ENCODE assay signal across 12 cellular contexts in the genomic region with DNA sequence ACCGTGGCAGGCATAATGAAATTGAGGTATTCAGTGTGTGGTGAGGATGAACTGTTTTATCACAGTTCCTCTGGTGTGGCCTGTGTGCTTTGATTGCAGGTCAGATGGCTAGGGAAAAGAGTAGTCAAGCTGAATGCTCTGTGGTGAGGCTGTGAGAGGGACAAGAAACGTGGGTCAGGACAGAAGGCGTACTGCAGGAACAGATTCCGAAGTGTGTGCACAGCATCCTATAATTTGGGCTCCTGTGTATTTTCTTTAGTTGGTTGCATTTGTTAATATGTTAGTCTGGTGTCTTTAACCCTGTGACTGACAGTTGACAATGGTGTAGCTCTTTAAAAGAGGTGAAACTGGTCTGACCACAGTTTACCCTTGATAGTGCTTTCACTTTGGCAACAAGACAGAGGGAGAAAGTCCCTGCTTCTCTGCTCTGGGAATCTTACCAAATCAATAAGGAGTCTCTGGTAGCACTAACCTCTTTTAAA.
DNase-seq lines count a peak whose midpoint lies in the region; ATAC-seq lines count a peak whose summit lies in the region.
"Had no signal": no experiment of that assay in that cellular context is flagged by ENCODE, and none has a peak within 500 bp of the region (broad histone marks: within the 10 kb centered on the region; RNA-seq: fewer than 3 reads in every experiment).

No MANE protein-coding gene starts in this region.

- ATAC-seq in GM18508 (IDR thresholded peaks at IDR 0.05; ENCODE audit: insufficient read depth, unreplicated experiment) (peak; percentile 86), GM21381 (IDR thresholded peaks at IDR 0.05; ENCODE audit: unreplicated experiment) (peak; percentile 88), HG03097 (IDR thresholded peaks at IDR 0.05; ENCODE audit: low FRiP score, unreplicated experiment) (peak; percentile 82), esophagus mucosa (peak; percentile 59)
- no peak for ATAC-seq in stimulated activated naive CD8-positive, alpha-beta T cell treated with anti-CD3 and anti-CD28 coated beads, Interleukin-15, amount 100 ng/mL, for 72 hours
- ATAC-seq: SK-N-SH treated with all-trans-retinoic acid at 6 μM for 48 hours had no signal

- H3K4me3 Mint-ChIP-seq in stimulated activated naive CD8-positive, alpha-beta T cell treated with anti-CD3 and anti-CD28 coated beads, Interleukin-15, amount 100 ng/mL, for 72 hours = no peak overlapping the region

- no peak for DNase-seq in GOT3 (lab: John Stamatoyannopoulos, UW)
- no peak for DNase-seq in GF-D8 (lab: John Stamatoyannopoulos, UW)
- no peak for DNase-seq in SK-N-DZ (ENCODE audit: low spot score)
- no peak for DNase-seq in stimulated activated naive CD8-positive, alpha-beta T cell treated with anti-CD3 and anti-CD28 coated beads, Interleukin-15, amount 100 ng/mL, for 72 hours
- DNase-seq: cerebellar nuclear complex, COR-L47, NCI-H1436 treated with DMSO at 0.1 percent for 48 hours had no signal

- H3K27ac Mint-ChIP-seq in stimulated activated naive CD8-positive, alpha-beta T cell treated with anti-CD3 and anti-CD28 coated beads, Interleukin-15, amount 100 ng/mL, for 72 hours = no peak overlapping the region

- no peaks in the 10 kb centered on the region for H3K9me3 Mint-ChIP-seq in stimulated activated naive CD8-positive, alpha-beta T cell treated with anti-CD3 and anti-CD28 coated beads, Interleukin-15, amount 100 ng/mL, for 72 hours

- no peaks in the 10 kb centered on the region for H3K4me1 Mint-ChIP-seq in stimulated activated naive CD8-positive, alpha-beta T cell treated with anti-CD3 and anti-CD28 coated beads, Interleukin-15, amount 100 ng/mL, for 72 hours

- peaks cover 18% of the 10 kb centered on the region for H3K27me3 Mint-ChIP-seq in stimulated activated naive CD8-positive, alpha-beta T cell treated with anti-CD3 and anti-CD28 coated beads, Interleukin-15, amount 100 ng/mL, for 72 hours
